In genomic region chr15:29208352-29208751, GRCh38 we compare ENCODE assay signal across 11 cellular contexts.
DNase-seq lines count a peak whose midpoint lies in the region; ATAC-seq and TF ChIP-seq lines count a peak whose summit lies in the region.
"Had no signal": no experiment of that assay in that cellular context is flagged by ENCODE, and none has a peak within 500 bp of the region (broad histone marks: within the 10 kb centered on the region; RNA-seq: fewer than 3 reads in every experiment).

No MANE protein-coding gene starts in this region.

- no peak for TF ChIP-seq EP300 in tibial nerve (IDR thresholded peaks at IDR 0.05)

- H3K4me1 ChIP-seq in tibial nerve, result no peaks in the 10 kb centered on the region
- H3K4me1 ChIP-seq: tibial artery had no signal

- no peaks in the 10 kb centered on the region for H3K36me3 ChIP-seq in tibial nerve
- H3K36me3 ChIP-seq: tibial artery had no signal

- no peak overlapping the region for H3K27ac ChIP-seq in tibial nerve
- H3K27ac ChIP-seq: tibial artery had no signal

- WGBS in tibial nerve, 2 donors, result 26 to 36% methylated on average over 5 of the region's 5 CpGs

- no peak for ATAC-seq in HG03571 (IDR thresholded peaks at IDR 0.05; ENCODE audit: unreplicated experiment)
- ATAC-seq: CD8-positive, alpha-beta T cell had no signal

- TF ChIP-seq POLR2A in tibial nerve (IDR thresholded peaks at IDR 0.05), result no peak

- H3K27me3 ChIP-seq in tibial nerve, result no peaks in the 10 kb centered on the region
- H3K27me3 ChIP-seq: tibial artery had no signal

- DNase-seq in DMS79 treated with DMSO at 0.1 percent for 48 hours (lab: John Stamatoyannopoulos, UW) (peak; percentile 55), NCI-H1092 treated with DMSO at 0.1 percent for 48 hours (lab: John Stamatoyannopoulos, UW) (peak; percentile 87), NCI-H774 (lab: John Stamatoyannopoulos, UW) (peak; percentile 7), glomerular visceral epithelial cell (ENCODE audit: extremely low spot score) (peak; percentile 4), tibial nerve (ENCODE audit: low spot score in 2 of 2) (no peak), activated gamma-delta T cell (lab: John Stamatoyannopoulos, UW) (no peak), activated T-cell treated with anti-CD3 and anti-CD28 coated beads for 4 hours (no peak)
- DNase-seq: CD8-positive, alpha-beta T cell; T-helper 9 cell; tibial artery had no signal

- H3K4me3 ChIP-seq in tibial nerve, result no peak overlapping the region
- H3K4me3 ChIP-seq: tibial artery had no signal

- peaks cover 0 to 12% (median 0%) of the 10 kb centered on the region in 4 donors for H3K9me3 ChIP-seq in tibial nerve
- H3K9me3 ChIP-seq: tibial artery had no signal

- no peak for TF ChIP-seq CTCF in tibial nerve (IDR thresholded peaks at IDR 0.05)

Comparison
In these comparisons a context has a peak if more than half of its experiments do, and no peak if none do; other contexts are left out.
1. DNase-seq: peak in DMS79 treated with DMSO at 0.1 percent for 48 hours (single experiment), NCI-H1092 treated with DMSO at 0.1 percent for 48 hours (single experiment), NCI-H774 (single experiment) and glomerular visceral epithelial cell (single experiment); none in tibial nerve (0 of 2), activated gamma-delta T cell (single experiment) and activated T-cell treated with anti-CD3 and anti-CD28 coated beads for 4 hours (single experiment).